In the genomic region with DNA sequence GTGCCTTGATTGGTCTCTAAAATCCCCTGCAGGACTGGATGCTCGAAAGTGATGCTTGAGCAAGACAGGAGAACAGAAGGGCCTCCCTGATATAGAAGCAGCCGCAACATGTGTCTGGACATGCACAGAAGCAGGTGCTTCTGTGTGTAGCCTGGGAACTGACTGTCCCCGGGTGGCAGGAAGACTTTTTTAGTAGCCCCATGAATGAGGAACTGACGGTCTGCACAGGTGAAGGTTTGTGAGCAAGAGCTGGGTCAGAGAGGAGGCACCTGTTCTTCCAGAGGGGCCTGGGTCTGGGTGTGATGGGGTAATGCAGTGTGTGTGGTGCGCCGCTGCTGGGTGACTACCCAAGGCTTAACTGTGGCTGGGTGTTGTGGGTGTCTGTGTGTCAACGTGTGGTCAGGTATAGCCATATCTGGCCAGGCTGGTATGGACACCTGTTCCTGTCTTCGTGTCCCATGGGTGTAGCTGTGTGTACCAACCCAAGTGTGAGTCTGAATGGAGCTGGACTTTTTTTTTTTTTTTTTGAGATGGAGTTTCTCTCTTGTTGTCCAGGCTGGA, we compare ENCODE assay signal across 13 cellular contexts. TPM values are rescaled to one million over a fixed set of nuclear protein-coding genes. Genes with fewer than 3 reads are reported as not detected.
A peak's percentile ranks its signal among the peaks of the same experiment; 100 is the strongest.
DNase-seq lines count a peak whose midpoint lies in the region; ATAC-seq, FAIRE-seq and TF ChIP-seq lines count a peak whose summit lies in the region.
"Had no signal": no experiment of that assay in that cellular context is flagged by ENCODE, and none has a peak within 500 bp of the region (broad histone marks: within the 10 kb centered on the region; RNA-seq: fewer than 3 reads in every experiment).

No MANE protein-coding gene starts in this region.

- POLR2A ChIA-PET in activated CD4-positive, alpha-beta T cell treated with anti-CD3 and anti-CD28 coated beads, Interleukin-2, amount 10 ng/mL, durations not matched to agents 7 days and 5 days (lab: Charles Lee): no interaction called here

- no peaks in the 10 kb centered on the region for H3K4me1 Mint-ChIP-seq in activated CD4-positive, alpha-beta T cell treated with anti-CD3 and anti-CD28 coated beads, Interleukin-2, amount 10 ng/mL, durations not matched to agents 24 days and 14 days
- no peaks in the 10 kb centered on the region for H3K4me1 Mint-ChIP-seq in activated CD4-positive, alpha-beta T cell treated with anti-CD3 and anti-CD28 coated beads, Interleukin-2, amount 10 ng/mL, durations not matched to agents 7 days and 5 days
- H3K4me1 Mint-ChIP-seq in immature natural killer cell: peaks cover 10 to 15% of the 10 kb centered on the region in 2 donors
- H3K4me1 Mint-ChIP-seq: IgD-negative memory B cell had no signal

- FAIRE-seq in urothelium cell line (lab: Jason Lieb, UNC): no peak
- FAIRE-seq: A204.1, H54 had no signal

- no peaks in the 10 kb centered on the region for H3K9me3 Mint-ChIP-seq in activated CD4-positive, alpha-beta T cell treated with anti-CD3 and anti-CD28 coated beads, Interleukin-2, amount 10 ng/mL, durations not matched to agents 24 days and 14 days
- no peaks in the 10 kb centered on the region for H3K9me3 Mint-ChIP-seq in activated CD4-positive, alpha-beta T cell treated with anti-CD3 and anti-CD28 coated beads, Interleukin-2, amount 10 ng/mL, durations not matched to agents 7 days and 5 days
- H3K9me3 Mint-ChIP-seq in immature natural killer cell: no peaks in the 10 kb centered on the region
- H3K9me3 Mint-ChIP-seq: IgD-negative memory B cell had no signal

- H3K36me3 ChIP-seq in gastroesophageal sphincter: no peaks in the 10 kb centered on the region

- H3K4me3 Mint-ChIP-seq in activated CD4-positive, alpha-beta T cell treated with anti-CD3 and anti-CD28 coated beads, Interleukin-2, amount 10 ng/mL, durations not matched to agents 24 days and 14 days: no peak overlapping the region
- no peak overlapping the region for H3K4me3 Mint-ChIP-seq in activated CD4-positive, alpha-beta T cell treated with anti-CD3 and anti-CD28 coated beads, Interleukin-2, amount 10 ng/mL, durations not matched to agents 7 days and 5 days
- H3K4me3 Mint-ChIP-seq in immature natural killer cell: peak overlapping the region in 1 of 5 donors; percentile 1
- H3K4me3 Mint-ChIP-seq: IgD-negative memory B cell had no signal

- H3K36me3 Mint-ChIP-seq in activated CD4-positive, alpha-beta T cell treated with anti-CD3 and anti-CD28 coated beads, Interleukin-2, amount 10 ng/mL, durations not matched to agents 24 days and 14 days (ENCODE audit: low read depth): no peaks in the 10 kb centered on the region
- H3K36me3 Mint-ChIP-seq in activated CD4-positive, alpha-beta T cell treated with anti-CD3 and anti-CD28 coated beads, Interleukin-2, amount 10 ng/mL, durations not matched to agents 7 days and 5 days (ENCODE audit: low read depth): no peaks in the 10 kb centered on the region
- H3K36me3 Mint-ChIP-seq in immature natural killer cell: no peaks in the 10 kb centered on the region
- H3K36me3 Mint-ChIP-seq: IgD-negative memory B cell had no signal

- ATAC-seq in HG03439 (IDR thresholded peaks at IDR 0.05; ENCODE audit: unreplicated experiment) (no peak), gastroesophageal sphincter (no peak), GM19324 (IDR thresholded peaks at IDR 0.05; ENCODE audit: low FRiP score, unreplicated experiment) (no peak)

- TF ChIP-seq CTCF in gastroesophageal sphincter (IDR thresholded peaks at IDR 0.05): no peak

- peaks cover 0 to 25% (median 8%) of the 10 kb centered on the region in 3 donors for H3K4me1 ChIP-seq in gastroesophageal sphincter

- no peak overlapping the region for H3K27ac ChIP-seq in gastroesophageal sphincter

- no peak overlapping the region for H3K4me3 ChIP-seq in gastroesophageal sphincter

- no peak for TF ChIP-seq POLR2A in gastroesophageal sphincter (IDR thresholded peaks at IDR 0.05)

- peaks cover 12% of the 10 kb centered on the region for H3K27me3 Mint-ChIP-seq in activated CD4-positive, alpha-beta T cell treated with anti-CD3 and anti-CD28 coated beads, Interleukin-2, amount 10 ng/mL, durations not matched to agents 24 days and 14 days
- H3K27me3 Mint-ChIP-seq in activated CD4-positive, alpha-beta T cell treated with anti-CD3 and anti-CD28 coated beads, Interleukin-2, amount 10 ng/mL, durations not matched to agents 7 days and 5 days: no peaks in the 10 kb centered on the region
- H3K27me3 Mint-ChIP-seq in immature natural killer cell (ENCODE audit: low read depth in 3 of 3): peaks cover 0 to 2% (median 1%) of the 10 kb centered on the region in 3 donors

- DNase-seq in activated CD4-positive, alpha-beta T cell treated with anti-CD3 and anti-CD28 coated beads, Interleukin-2, amount 10 ng/mL, durations not matched to agents 24 days and 14 days: peak; percentile 34
- no peak for DNase-seq in activated CD4-positive, alpha-beta T cell treated with anti-CD3 and anti-CD28 coated beads, Interleukin-2, amount 10 ng/mL, durations not matched to agents 7 days and 5 days
- DNase-seq in NAMALWA (ENCODE audit: low spot score) (peak; percentile 61), immature natural killer cell (peak; percentile 11 to 39 (median 25)), urothelium cell line (ENCODE audit: low spot score) (peak; percentile 4)
- DNase-seq: NCI-H1436 treated with DMSO at 0.1 percent for 48 hours; NK-92 treated with Interleukin-12 subunit alpha and Interleukin-12 subunit beta, amount 100 ng/mL, for 24 hours had no signal

- H3K9me3 ChIP-seq in gastroesophageal sphincter: no peaks in the 10 kb centered on the region

- no peak overlapping the region for H3K27ac Mint-ChIP-seq in activated CD4-positive, alpha-beta T cell treated with anti-CD3 and anti-CD28 coated beads, Interleukin-2, amount 10 ng/mL, durations not matched to agents 24 days and 14 days
- no peak overlapping the region for H3K27ac Mint-ChIP-seq in activated CD4-positive, alpha-beta T cell treated with anti-CD3 and anti-CD28 coated beads, Interleukin-2, amount 10 ng/mL, durations not matched to agents 7 days and 5 days
- no peak overlapping the region for H3K27ac Mint-ChIP-seq in immature natural killer cell

- H3K27me3 ChIP-seq in gastroesophageal sphincter: no peaks in the 10 kb centered on the region

- no peak for TF ChIP-seq EP300 in gastroesophageal sphincter (IDR thresholded peaks at IDR 0.05)

- intact Hi-C loops in activated CD4-positive, alpha-beta T cell treated with anti-CD3 and anti-CD28 coated beads, Interleukin-2, amount 10 ng/mL, durations not matched to agents 24 days and 14 days (cut with micrococcal nuclease): no loop called here

- 91 to 100% methylated on average over 1 to 7 of the region's 8 CpGs for WGBS in gastroesophageal sphincter (ENCODE audit: low coverage in 1 of 2), 2 donors

- CTCF ChIA-PET in activated CD4-positive, alpha-beta T cell treated with anti-CD3 and anti-CD28 coated beads, Interleukin-2, amount 10 ng/mL, durations not matched to agents 7 days and 5 days (lab: Charles Lee): interaction anchor here (0.9 to 1.1 kb wide), 3 partner anchors 11 to 99 kb away, joined by 3 to 5 read pairs (median 5); no protein-coding TSS in a partner anchor

RNA-seq across cellular contexts. Expression of a gene that starts 39.1 kb away (rescaled TPM):
- not detected in 2 replicates for total RNA-seq in activated CD4-positive, alpha-beta T cell treated with anti-CD3 and anti-CD28 coated beads, Interleukin-2, amount 10 ng/mL, durations not matched to agents 24 days and 14 days
- not detected for total RNA-seq in activated CD4-positive, alpha-beta T cell treated with anti-CD3 and anti-CD28 coated beads, Interleukin-2, amount 10 ng/mL, durations not matched to agents 7 days and 5 days
- not detected for polyA plus RNA-seq in immature natural killer cell
- 1 to 10 TPM in 3 of 4 donors, under 1 TPM in 1; 0.27 to 2.2 (median 1.9) TPM for total RNA-seq in gastroesophageal sphincter
- polyA plus RNA-seq: IgD-negative memory B cell had no signal
